ENCODE assay signal across 8 cellular contexts in the genomic region with DNA sequence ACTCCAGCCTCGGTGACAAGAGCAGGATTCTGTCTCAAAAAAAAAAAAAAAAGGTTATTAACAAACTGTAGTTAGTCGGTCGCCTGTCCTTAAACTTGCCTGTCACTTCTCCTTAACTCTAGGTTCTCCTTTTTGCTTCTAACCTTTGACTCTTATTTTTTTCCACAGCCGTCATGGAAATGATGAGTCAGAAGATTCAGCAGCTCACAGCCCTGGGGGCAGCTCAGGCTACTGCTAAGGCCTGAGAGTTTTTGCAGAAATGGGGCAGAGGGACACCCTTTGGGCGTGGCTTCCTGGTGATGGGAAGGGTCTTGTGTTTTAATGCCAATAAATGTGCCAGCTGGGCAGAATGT. TPM values are rescaled to one million over a fixed set of nuclear protein-coding genes. Genes with fewer than 3 reads are reported as not detected.
DNase-seq lines count a peak whose midpoint lies in the region; ATAC-seq and TF ChIP-seq lines count a peak whose summit lies in the region.

No MANE protein-coding gene starts in this region.

- no peaks in the 10 kb centered on the region for H3K9me3 Mint-ChIP-seq in immature natural killer cell

- peaks cover 59% of the 10 kb centered on the region for H3K79me2 ChIP-seq in PC-9 (ENCODE audit: low read depth)

- DNase-seq in GM12864 (ENCODE audit: low read depth) (no peak), PC-9 (peak; percentile 50 to 84), ascending aorta (ENCODE audit: low spot score in 2 of 2) (peak in 1 of 2 donors; percentile 73), immature natural killer cell (peak in 1 of 3 donors; percentile 31), NCI-H2107 (lab: John Stamatoyannopoulos, UW) (no peak), NCI-H446 (lab: John Stamatoyannopoulos, UW) (no peak)
- DNase-seq in stimulated activated CD4-positive, alpha-beta T cell treated with anti-CD3 and anti-CD28 coated beads, Interleukin-4, amount 100 ng/mL, for 1 hour: peak; percentile 15

- intact Hi-C loops in PC-9 (cut with micrococcal nuclease; ENCODE audit: unreplicated experiment) (loop anchor here (1.0 to 5.0 kb wide), 3 partner anchors 22 to 247 kb away; a partner anchor contains a TSS), ascending aorta (cut with DNase I) (loop anchor here (1.0 to 5.0 kb wide), 2 partner anchors 22 to 67 kb away; a partner anchor contains a TSS)

- no TSS peak for BruUV-seq in PC-9 (replicated peaks; lab: Mats Ljungman, UMichigan)

- H3K9me3 ChIP-seq in PC-9 (ENCODE audit: insufficient read depth, low read depth) (no peaks in the 10 kb centered on the region), ascending aorta (no peaks in the 10 kb centered on the region)

- peaks cover 48% of the 10 kb centered on the region for H3F3A ChIP-seq in PC-9 (ENCODE audit: insufficient read depth, low read depth)

- no peak overlapping the region for H2AFZ ChIP-seq in PC-9

- H3K36me3 ChIP-seq in PC-9 (ENCODE audit: low read depth) (peaks cover 13% of the 10 kb centered on the region; the same call in 1 of the 2 replicates), ascending aorta (peaks cover 8 to 34% of the 10 kb centered on the region in 2 donors)

- H4K20me1 ChIP-seq in PC-9 (ENCODE audit: insufficient read depth): no peaks in the 10 kb centered on the region

- peak overlapping the region; percentile 92 for H3K4me2 ChIP-seq in PC-9

- H3K4me3 Mint-ChIP-seq in immature natural killer cell: peak overlapping the region; percentile 98 to 99 (median 99)

- H3K27ac ChIP-seq in PC-9: peak overlapping the region; percentile 87
- H3K27ac ChIP-seq in ascending aorta: peak overlapping the region; percentile 57 to 69

- TF ChIP-seq CTCF in GM12864 (IDR thresholded peaks at IDR 0.05; ENCODE audit: low read depth, low read length, missing control alignments) (no peak), PC-9 (conservative IDR thresholded peaks at IDR 0.05) (no peak), ascending aorta (IDR thresholded peaks at IDR 0.05) (peak in 1 of 3 experiments; percentile 2)

- H3K27me3 Mint-ChIP-seq in immature natural killer cell (ENCODE audit: low read depth in 3 of 3): peaks cover 8 to 10% (median 10%) of the 10 kb centered on the region in 3 donors

- CTCF ChIA-PET in PC-9 (lab: Charles Lee): interaction anchor here (0.6 to 1.6 kb wide), 4 partner anchors 22 to 152 kb away, joined by 3 to 4 read pairs (median 4); a partner anchor contains a TSS

- peaks cover 66 to 82% of the 10 kb centered on the region in 2 donors for H3K4me1 Mint-ChIP-seq in immature natural killer cell

- no peaks in the 10 kb centered on the region for H3K9me2 ChIP-seq in PC-9 (ENCODE audit: insufficient read depth)

- H3K27me3 ChIP-seq in PC-9 (ENCODE audit: insufficient read depth, low read depth) (no peaks in the 10 kb centered on the region), ascending aorta (no peaks in the 10 kb centered on the region)

- peaks cover 52% of the 10 kb centered on the region for H3K4me1 ChIP-seq in PC-9 (replicated peaks; ENCODE audit: insufficient read depth)
- H3K4me1 ChIP-seq in ascending aorta: peaks cover 10 to 31% of the 10 kb centered on the region in 2 donors

- H3K36me3 Mint-ChIP-seq in immature natural killer cell: peaks cover 7 to 25% (median 8%) of the 10 kb centered on the region in 3 donors

- POLR2A ChIA-PET in PC-9 (lab: Charles Lee; ENCODE audit: unreplicated experiment): interaction anchor here (0.6 kb wide), 1 partner anchor 804 kb away, joined by 3 read pairs; no protein-coding TSS in a partner anchor

- H3K4me3 ChIP-seq in GM12864 (ENCODE audit: low read depth, low read length) (peak overlapping the region; percentile 78), PC-9 (peak overlapping the region; percentile 75; the same call in 1 of the 2 replicates), ascending aorta (peak overlapping the region; percentile 65 to 83)

- peak overlapping the region; percentile 78 to 95 (median 94) for H3K27ac Mint-ChIP-seq in immature natural killer cell

- ATAC-seq in HG02870 (IDR thresholded peaks at IDR 0.05; ENCODE audit: unreplicated experiment): no peak

RNA-seq across cellular contexts. Expression of a gene that starts 0.4 kb away (rescaled TPM):
- total RNA-seq in PC-9 (2021) (67.2 and 82.5 TPM in 2 replicates), ascending aorta (27.5 TPM)
- polyA plus RNA-seq in immature natural killer cell: 10 to 100 TPM; 51.3 to 78.7 (median 64.0) TPM

RNA-seq across cellular contexts. Expression of a gene that starts 3.7 kb away (rescaled TPM):
- total RNA-seq in PC-9 (2021): 291 and 303 TPM in 2 replicates
- total RNA-seq in ascending aorta: 187 TPM
- polyA plus RNA-seq in immature natural killer cell: 1,000 to 10,000 TPM in 1 of 3 donors, 100 to 1,000 TPM in 2; 829 to 1,850 (median 845) TPM

RNA-seq across cellular contexts. Expression of a gene that starts 22.3 kb away (rescaled TPM):
- total RNA-seq in PC-9 (2021) (53.4 and 67.3 TPM in 2 replicates), ascending aorta (21.2 TPM)
- polyA plus RNA-seq in immature natural killer cell: 10 to 100 TPM; 27.5 to 46.8 (median 46.0) TPM

RNA-seq across cellular contexts. Expression of a gene that starts 31.0 kb away (rescaled TPM):
- total RNA-seq in PC-9 (2021): 37.4 and 42.0 TPM in 2 replicates
- total RNA-seq in ascending aorta: not detected
- under 1 TPM in 1 of 3 donors, not detected in 2; 0.53 TPM for polyA plus RNA-seq in immature natural killer cell

RNA-seq across cellular contexts. Expression of a gene that starts 37.1 kb away (rescaled TPM):
- not detected in 2 replicates for total RNA-seq in PC-9 (2021)
- not detected for total RNA-seq in ascending aorta
- polyA plus RNA-seq in immature natural killer cell: not detected

Comparison
In these comparisons a context has a peak if more than half of its experiments do, and no peak if none do; other contexts are left out.
1. DNase-seq: peak in PC-9 (2 of 2) and stimulated activated CD4-positive, alpha-beta T cell treated with anti-CD3 and anti-CD28 coated beads, Interleukin-4, amount 100 ng/mL, for 1 hour (single experiment); none in GM12864 (single experiment), NCI-H2107 (single experiment) and NCI-H446 (0 of 2).
2. Peak in every context shown above with its lines, with median percentiles within 50 percentile points of each other: H3K4me3 ChIP-seq.